In the genomic region with DNA sequence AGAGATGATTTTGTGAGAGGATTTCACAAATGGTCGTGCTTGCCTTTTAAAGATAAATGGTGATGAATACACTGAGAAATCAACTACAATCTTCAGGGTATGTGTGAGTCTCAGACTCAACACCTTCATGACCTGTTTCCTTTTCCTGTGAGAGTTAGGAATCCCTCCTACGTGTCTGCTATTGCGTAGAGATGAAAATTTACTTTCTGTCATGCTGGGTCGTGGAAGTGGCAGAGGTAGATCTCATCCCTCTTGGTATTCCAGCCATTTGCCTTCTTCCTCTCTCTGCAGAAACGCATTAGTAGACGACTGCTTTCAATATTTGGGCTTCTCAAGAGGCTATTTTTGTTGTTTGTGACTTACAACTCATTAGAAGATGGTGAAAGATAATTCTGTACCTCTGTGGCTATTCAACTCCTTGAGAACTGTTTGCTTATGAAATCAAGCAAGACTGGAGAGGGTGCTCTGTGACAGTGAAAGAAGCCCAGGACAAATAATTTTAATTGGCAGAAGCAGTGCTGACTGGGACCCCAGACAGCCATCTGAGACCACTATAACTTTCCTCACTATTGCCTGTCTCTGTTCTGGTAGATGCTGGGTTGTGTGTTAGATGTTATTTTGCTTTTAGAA, we compare ENCODE assay signal across 8 cellular contexts.
"Had no signal": no experiment of that assay in that cellular context is flagged by ENCODE, and none has a peak within 500 bp of the region (broad histone marks: within the 10 kb centered on the region; RNA-seq: fewer than 3 reads in every experiment).

No MANE protein-coding gene starts in this region.

- H3K27ac ChIP-seq: gastroesophageal sphincter, parathyroid adenoma, skin epidermis had no signal

- H2AFZ ChIP-seq: parathyroid adenoma had no signal

- H3K9ac ChIP-seq: parathyroid adenoma had no signal

- H3K79me2 ChIP-seq: parathyroid adenoma had no signal

- H3K9me3 ChIP-seq: gastroesophageal sphincter, transverse colon had no signal

- H3K4me3 ChIP-seq: gastroesophageal sphincter, skin epidermis, transverse colon had no signal

- H3K9me3 Mint-ChIP-seq: activated B cell treated with CpG ODN at 0.5 μM for 24 hours had no signal

- H3K4me3 Mint-ChIP-seq: activated B cell treated with CpG ODN at 0.5 μM for 24 hours had no signal

- DNase-seq: activated B cell treated with CpG ODN at 0.5 μM for 24 hours; activated CD4-positive, alpha-beta T cell treated with anti-CD3 and anti-CD28 coated beads, Interleukin-2, amount 50 U/mL, for 1 hour; left ventricle myocardium superior; mesenchymal stem cell; transverse colon had no signal

- H3K27ac Mint-ChIP-seq: activated B cell treated with CpG ODN at 0.5 μM for 24 hours had no signal

- H3K27me3 ChIP-seq: gastroesophageal sphincter, transverse colon had no signal

- ATAC-seq: gastroesophageal sphincter, left ventricle myocardium superior had no signal

- H3K36me3 ChIP-seq: gastroesophageal sphincter, transverse colon had no signal

- H3K27me3 Mint-ChIP-seq: activated B cell treated with CpG ODN at 0.5 μM for 24 hours had no signal

- H3K4me1 ChIP-seq: parathyroid adenoma had no signal
